In the genomic region with DNA sequence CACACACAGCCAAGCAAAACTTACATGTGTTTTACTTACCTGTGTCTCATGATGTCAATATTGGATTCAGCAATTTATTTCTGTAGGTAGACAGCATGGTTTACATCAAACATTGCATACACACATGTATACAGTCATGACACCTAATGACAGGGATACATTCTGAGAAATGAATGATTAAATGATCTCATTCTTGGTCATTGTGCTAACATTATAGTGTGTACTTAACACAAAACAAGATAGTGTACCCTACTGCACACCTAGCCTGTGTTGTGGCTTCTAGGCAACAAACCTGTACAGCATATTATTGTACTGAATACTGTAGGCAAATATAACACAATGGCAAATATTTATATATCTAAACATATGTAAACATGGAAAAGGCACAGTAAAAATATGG, we compare ENCODE assay signal across 22 cellular contexts. TPM values are rescaled to one million over a fixed set of nuclear protein-coding genes. Genes with fewer than 3 reads are reported as not detected.
DNase-seq lines count a peak whose midpoint lies in the region; ATAC-seq, FAIRE-seq and TF ChIP-seq lines count a peak whose summit lies in the region.
"Had no signal": no experiment of that assay in that cellular context is flagged by ENCODE, and none has a peak within 500 bp of the region (broad histone marks: within the 10 kb centered on the region; RNA-seq: fewer than 3 reads in every experiment).

No MANE protein-coding gene starts in this region.

- H3K9me3 ChIP-seq in uterus: no peaks in the 10 kb centered on the region
- H3K9me3 ChIP-seq: BE2C, BLaER1 had no signal

- H3K36me3 ChIP-seq in bronchial epithelial cell (ENCODE audit: control insufficient read depth, insufficient read depth, low read length) (no peaks in the 10 kb centered on the region), uterus (no peaks in the 10 kb centered on the region)
- H3K36me3 ChIP-seq: BE2C, BLaER1 had no signal

- H3K4me3 ChIP-seq in bronchial epithelial cell (ENCODE audit: low read depth, low read length): no peak overlapping the region
- H3K4me3 ChIP-seq in uterus: no peak overlapping the region
- H3K4me3 ChIP-seq: BLaER1, GM12878 had no signal

- DNase-seq in GM12891 (ENCODE audit: insufficient read length, low spot score) (no peak), HTR-8/SVneo (ENCODE audit: insufficient read length, low spot score) (no peak), bronchial epithelial cell (ENCODE audit: low read depth) (peak; percentile 56), uterus (no peak)
- DNase-seq: 8988T; ACHN; BE2C; C1 segment of cervical spinal cord; CD4-positive, alpha-beta memory T cell; CD4-positive, CD25-positive, alpha-beta regulatory T cell; CD8-positive, alpha-beta memory T cell; COR-L47; DMS 273 treated with DMSO at 0.1 percent for 48 hours; DMS153; DMS79; DND-41; EL; GDM1 had no signal

- TF ChIP-seq POLR2A in GM12891 (IDR thresholded peaks at IDR 0.05; ENCODE audit: low read depth, low read length): no peak
- TF ChIP-seq POLR2A in uterus (IDR thresholded peaks at IDR 0.05): no peak

- no peak overlapping the region for H3K27ac ChIP-seq in uterus
- H3K27ac ChIP-seq: BLaER1 had no signal

- no peak for TF ChIP-seq CTCF in bronchial epithelial cell (IDR thresholded peaks at IDR 0.05; ENCODE audit: insufficient read depth, low read length, severe bottlenecking)
- no peak for TF ChIP-seq CTCF in uterus (IDR thresholded peaks at IDR 0.05)

- no peaks in the 10 kb centered on the region for H3K4me1 ChIP-seq in uterus

- FAIRE-seq in GM12891 (lab: Jason Lieb, UNC) (peak; percentile 5), HTR-8/SVneo (lab: Jason Lieb, UNC) (peak; percentile 4), bronchial epithelial cell (lab: Jason Lieb, UNC) (no peak)
- FAIRE-seq: GM12878, GM19239 had no signal

- H3K27me3 ChIP-seq in bronchial epithelial cell (ENCODE audit: control insufficient read depth, insufficient read depth, low read length) (no peaks in the 10 kb centered on the region), uterus (no peaks in the 10 kb centered on the region)
- H3K27me3 ChIP-seq: BE2C, BLaER1 had no signal

- no peak for ATAC-seq in HG02840 (IDR thresholded peaks at IDR 0.05; ENCODE audit: low FRiP score, unreplicated experiment)
- ATAC-seq: GM12878 had no signal

- intact Hi-C loops in uterus (cut with DNase I; ENCODE audit: low total_unique reads): no loop called here

TF ChIP-seq in GM12891, 5 proteins besides CTCF, POLR2A, EP300 and RAD21:
- TF ChIP-seq POU2F2 (IDR thresholded peaks at IDR 0.05; ENCODE audit: low read depth, low read length) (no peak), POLR2AphosphoS5 (IDR thresholded peaks at IDR 0.05; ENCODE audit: low read depth, low read length) (no peak), TAF1 (IDR thresholded peaks at IDR 0.05; ENCODE audit: low read depth, low read length) (no peak), PAX5 (IDR thresholded peaks at IDR 0.05; ENCODE audit: insufficient read depth, low read length, severe bottlenecking) (no peak), SPI1 (IDR thresholded peaks at IDR 0.05; ENCODE audit: low read depth, low read length) (no peak)
TF ChIP-seq in GM12891: peak in this region for 0.

RNA-seq across cellular contexts. Expression of gene ISOC1, which starts 28.0 kb away (rescaled TPM):
- polyA plus RNA-seq in GM12891 (2012; ENCODE audit: low read depth, missing spikeins): 10.5 TPM
- total RNA-seq in bronchial epithelial cell (9.9 and 16.1 TPM in 2 replicates), uterus (100 to 1,000 TPM in 1 of 4 donors, 10 to 100 TPM in 3; 30.7 to 141 (median 71.5) TPM)
